ENCODE assay signal across 10 cellular contexts in genomic region chr14:99579077-99579836, GRCh38. TPM values are rescaled to one million over a fixed set of nuclear protein-coding genes. Genes with fewer than 3 reads are reported as not detected.
DNase-seq lines count a peak whose midpoint lies in the region; ATAC-seq and TF ChIP-seq lines count a peak whose summit lies in the region.
"Had no signal": no experiment of that assay in that cellular context is flagged by ENCODE, and none has a peak within 500 bp of the region (broad histone marks: within the 10 kb centered on the region; RNA-seq: fewer than 3 reads in every experiment).

No MANE protein-coding gene starts in this region.

- ATAC-seq in HG03025 (IDR thresholded peaks at IDR 0.05; ENCODE audit: low FRiP score, unreplicated experiment) (no peak), HG02870 (IDR thresholded peaks at IDR 0.05; ENCODE audit: unreplicated experiment) (no peak)
- ATAC-seq: stimulated activated naive CD8-positive, alpha-beta T cell treated with anti-CD3 and anti-CD28 coated beads, Interleukin-15, Interleukin-2, amounts not matched to agents 100 U/mL and 50 U/mL, for 24 hours had no signal

- H3K27me3 ChIP-seq in SK-N-SH (ENCODE audit: insufficient read depth) (no peaks in the 10 kb centered on the region), hepatocyte (no peaks in the 10 kb centered on the region), sigmoid colon (no peaks in the 10 kb centered on the region)

- peak overlapping the region; percentile 39; the same call in 1 of the 2 replicates for H3K9ac ChIP-seq in SK-N-SH

- H4K20me1 ChIP-seq in SK-N-SH (ENCODE audit: insufficient read depth) (peaks cover 23% of the 10 kb centered on the region), hepatocyte (ENCODE audit: insufficient read depth, poor library complexity, severe bottlenecking) (peaks cover 23% of the 10 kb centered on the region)

- TF ChIP-seq EP300 in SK-N-SH (IDR thresholded peaks at IDR 0.05; ENCODE audit: borderline replicate concordance in 1 of 2, low read depth in 1 of 2, low read length in 1 of 2) (no peak), sigmoid colon (IDR thresholded peaks at IDR 0.05) (no peak)

- peak overlapping the region in 1 of 2 experiments; percentile 1; a peak in 2 of 4 replicates for H3K27ac ChIP-seq in SK-N-SH (ENCODE audit: low read depth in 2 of 2, low read length in 1 of 2)
- H3K27ac ChIP-seq in hepatocyte, result peak overlapping the region; percentile 93
- H3K27ac ChIP-seq in sigmoid colon, result peak overlapping the region; percentile 74 to 94 (median 86)

- 87% methylated on average over 6 of the region's 11 CpGs for WGBS in SK-N-SH (ENCODE audit: low lambda C conversion rate)
- WGBS in hepatocyte (ENCODE audit: low lambda C conversion rate, missing lambda C conversion rate), result 57% methylated on average over 10 of the region's 11 CpGs
- 18 to 64% methylated on average over 11 of the region's 11 CpGs for WGBS in sigmoid colon, 2 donors

- TF ChIP-seq CTCF in SK-N-SH (IDR thresholded peaks at IDR 0.05), result no peak
- TF ChIP-seq CTCF in hepatocyte (IDR thresholded peaks at IDR 0.05; ENCODE audit: poor library complexity), result no peak
- no peak for TF ChIP-seq CTCF in sigmoid colon (IDR thresholded peaks at IDR 0.05)

- no peak for TF ChIP-seq POLR2A in sigmoid colon (IDR thresholded peaks at IDR 0.05)

- H3F3A ChIP-seq in SK-N-SH (replicated peaks; ENCODE audit: insufficient read depth), result peaks cover 14% of the 10 kb centered on the region

- H3K79me2 ChIP-seq in SK-N-SH (ENCODE audit: insufficient read depth) (peaks cover 76% of the 10 kb centered on the region), hepatocyte (peaks cover 89% of the 10 kb centered on the region)

- H3K36me3 ChIP-seq in SK-N-SH (replicated peaks in 1 of 2; ENCODE audit: control insufficient read depth in 1 of 2, insufficient read depth in 2 of 2, low read length in 1 of 2), result no peaks in the 10 kb centered on the region
- H3K36me3 ChIP-seq in hepatocyte (replicated peaks; ENCODE audit: insufficient read depth, low read depth), result no peaks in the 10 kb centered on the region
- no peaks in the 10 kb centered on the region for H3K36me3 ChIP-seq in sigmoid colon

- no peaks in the 10 kb centered on the region for H3K9me2 ChIP-seq in SK-N-SH
- H3K9me2 ChIP-seq in hepatocyte (replicated peaks; ENCODE audit: insufficient read depth), result no peaks in the 10 kb centered on the region

- H3K4me3 ChIP-seq in SK-N-SH (ENCODE audit: low read depth in 2 of 2, low read length in 1 of 2), result no peak overlapping the region
- H3K4me3 ChIP-seq in hepatocyte, result no peak overlapping the region
- H3K4me3 ChIP-seq in sigmoid colon, result no peak overlapping the region

- H3K4me1 ChIP-seq in SK-N-SH (ENCODE audit: control insufficient read depth in 1 of 2, insufficient read depth in 2 of 2, low read depth in 1 of 2, low read length in 1 of 2) (peaks cover 39 to 73% of the 10 kb centered on the region in 2 experiments), hepatocyte (ENCODE audit: insufficient read depth) (peaks cover 58% of the 10 kb centered on the region), sigmoid colon (peaks cover 0 to 81% (median 80%) of the 10 kb centered on the region in 4 donors)

- no peaks in the 10 kb centered on the region for H3K9me3 ChIP-seq in SK-N-SH
- H3K9me3 ChIP-seq in hepatocyte (ENCODE audit: low read depth), result no peaks in the 10 kb centered on the region
- no peaks in the 10 kb centered on the region for H3K9me3 ChIP-seq in sigmoid colon

- no peak for TF ChIP-seq RAD21 in SK-N-SH (IDR thresholded peaks at IDR 0.05; ENCODE audit: low read length)

- DNase-seq in DMS53 treated with DMSO at 0.1 percent for 48 hours (lab: John Stamatoyannopoulos, UW; ENCODE audit: unreplicated experiment) (peak; percentile 40), SK-N-SH (no peak), hepatocyte (ENCODE audit: low spot score) (peak; percentile 78), sigmoid colon (no peak), amniotic stem cell (lab: John Stamatoyannopoulos, UW) (no peak), globus pallidus (ENCODE audit: low spot score) (no peak)
- DNase-seq: NCI-H187 treated with DMSO at 0.1 percent for 48 hours; stimulated activated naive CD8-positive, alpha-beta T cell treated with anti-CD3 and anti-CD28 coated beads, Interleukin-15, Interleukin-2, amounts not matched to agents 100 U/mL and 50 U/mL, for 24 hours had no signal

- CTCF ChIA-PET in SK-N-SH (lab: Yijun Ruan, JAX), result no interaction called here

- H3K4me2 ChIP-seq in SK-N-SH (peak overlapping the region; percentile 47), hepatocyte (peak overlapping the region; percentile 65)

- POLR2A ChIA-PET in SK-N-SH (lab: Yijun Ruan, JAX), result no interaction called here

- intact Hi-C loops in sigmoid colon (cut with DNase I), result no loop called here

- H2AFZ ChIP-seq in SK-N-SH (ENCODE audit: low read depth), result no peak overlapping the region
- no peak overlapping the region for H2AFZ ChIP-seq in hepatocyte

TF ChIP-seq in SK-N-SH, 30 proteins besides CTCF, POLR2A, EP300 and RAD21:
- TF ChIP-seq PBX3 (IDR thresholded peaks at IDR 0.05) (no peak), MXI1 (IDR thresholded peaks at IDR 0.05; ENCODE audit: low read depth, low read length) (no peak), TAF1 (IDR thresholded peaks at IDR 0.05; ENCODE audit: borderline replicate concordance, low read depth, low read length) (no peak), JUND (IDR thresholded peaks at IDR 0.05) (no peak), ZBTB33 (IDR thresholded peaks at IDR 0.05; ENCODE audit: borderline replicate concordance, low read depth) (no peak), FOSL2 (IDR thresholded peaks at IDR 0.05; ENCODE audit: borderline replicate concordance, low read depth) (no peak), FOXJ3 (CRISPR knock-in tag; IDR thresholded peaks at IDR 0.05) (no peak), MEF2A (IDR thresholded peaks at IDR 0.05; ENCODE audit: borderline replicate concordance, low read depth) (no peak)

RNA-seq across cellular contexts. Expression of gene CCDC85C, which starts 24.8 kb away (rescaled TPM):
- polyA plus RNA-seq in SK-N-SH (2012; rRNA removed) (9.6 and 10.6 TPM in 2 replicates), hepatocyte (33.8 and 47.2 TPM in 2 replicates), sigmoid colon (10 to 100 TPM; 12.6 to 79.0 (median 49.9) TPM)
- 5.3 and 8.4 TPM in 2 replicates for polyA plus RNA-seq in SK-N-SH (2012; cell fraction: cytosol; rRNA removed)
- 12.9 and 13.1 TPM in 2 replicates for polyA plus RNA-seq in SK-N-SH (2012; cell fraction: nucleus; rRNA removed)
- total RNA-seq in hepatocyte (32.8 and 37.8 TPM in 2 replicates), sigmoid colon (10 to 100 TPM; 11.4 to 31.9 (median 23.9) TPM)

Comparison
In these comparisons a context has a peak if more than half of its experiments do, and no peak if none do; other contexts are left out.
1. DNase-seq: peak in DMS53 treated with DMSO at 0.1 percent for 48 hours (single experiment) and hepatocyte (single experiment); none in SK-N-SH (single experiment), sigmoid colon (single experiment), amniotic stem cell (single experiment) and globus pallidus (single experiment).